ENCODE assay signal across 15 cellular contexts in the genomic region with DNA sequence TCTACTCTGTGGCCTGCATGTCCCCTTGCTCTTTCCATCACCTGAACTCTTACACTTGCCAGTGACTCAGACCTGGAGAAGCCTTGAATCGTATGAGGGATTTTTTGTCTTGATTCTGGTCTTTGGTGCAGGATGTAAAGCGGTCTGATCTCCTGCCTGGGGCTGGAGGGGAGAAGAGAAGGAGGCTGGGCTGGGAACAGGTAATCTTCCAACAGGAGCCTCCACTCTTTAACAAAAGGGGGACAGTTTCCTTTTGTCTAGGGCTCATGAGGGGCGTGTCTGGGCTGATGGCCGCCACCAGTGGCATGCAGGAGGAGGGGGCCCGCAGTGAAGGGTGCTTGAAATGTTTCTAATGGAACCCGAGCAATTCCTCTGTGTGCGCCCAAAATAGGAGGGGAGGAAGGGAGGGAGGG. TPM values are rescaled to one million over a fixed set of nuclear protein-coding genes. Genes with fewer than 3 reads are reported as not detected.
A peak's percentile ranks its signal among the peaks of the same experiment; 100 is the strongest.
DNase-seq lines count a peak whose midpoint lies in the region; ATAC-seq and TF ChIP-seq lines count a peak whose summit lies in the region.
"Had no signal": no experiment of that assay in that cellular context is flagged by ENCODE, and none has a peak within 500 bp of the region (broad histone marks: within the 10 kb centered on the region; RNA-seq: fewer than 3 reads in every experiment).

No MANE protein-coding gene starts in this region.

- H3K4me3 ChIP-seq in left ventricle myocardium inferior (no peak overlapping the region), esophagus (ENCODE audit: low read depth in 1 of 2, low read length in 2 of 2) (no peak overlapping the region), ovary (no peak overlapping the region), vagina (no peak overlapping the region), WERI-Rb-1 (ENCODE audit: low read depth, low read length) (no peak overlapping the region)
- H3K4me3 ChIP-seq: GM12878, SJCRH30 had no signal

- WGBS in esophagus, 2 donors: 33 to 56% methylated on average over 7 of the region's 7 CpGs
- WGBS in ovary, 3 donors: 38 to 45% (median 44%) methylated on average over 7 of the region's 7 CpGs

- intact Hi-C loops in left ventricle myocardium inferior (cut with micrococcal nuclease): no loop called here
- intact Hi-C loops in cardiac septum (cut with DNase I): no loop called here
- intact Hi-C loops in ovary (cut with DNase I): loop anchor here in 1 of 4 donors (5.0 kb wide), 1 partner anchor 37 kb away; no protein-coding TSS in a partner anchor
- intact Hi-C loops in vagina (cut with DNase I): no loop called here

- H3K27me3 ChIP-seq in left ventricle myocardium inferior (ENCODE audit: low read depth): no peaks in the 10 kb centered on the region
- H3K27me3 ChIP-seq in esophagus (ENCODE audit: control insufficient read depth in 1 of 2, insufficient read depth in 2 of 2, low read length in 2 of 2): no peaks in the 10 kb centered on the region
- no peaks in the 10 kb centered on the region for H3K27me3 ChIP-seq in ovary
- H3K27me3 ChIP-seq in vagina: no peaks in the 10 kb centered on the region
- no peaks in the 10 kb centered on the region for H3K27me3 ChIP-seq in WERI-Rb-1 (ENCODE audit: insufficient read depth, low read depth, severe bottlenecking)
- H3K27me3 ChIP-seq: SJCRH30 had no signal

- H3K4me1 ChIP-seq in left ventricle myocardium inferior: peaks cover 100% of the 10 kb centered on the region
- H3K4me1 ChIP-seq in esophagus (ENCODE audit: control insufficient read depth in 2 of 2, insufficient read depth in 2 of 2, low read length in 1 of 2): peaks cover 13 to 22% of the 10 kb centered on the region in 2 donors
- H3K4me1 ChIP-seq in ovary (ENCODE audit: insufficient read depth): peaks cover 44% of the 10 kb centered on the region
- H3K4me1 ChIP-seq in vagina: peaks cover 88% of the 10 kb centered on the region

- H3K27ac ChIP-seq in left ventricle myocardium inferior (replicated peaks) (peak overlapping the region; percentile 94), esophagus (ENCODE audit: low read depth in 2 of 2, low read length in 1 of 2) (peak overlapping the region; percentile 89 to 92), ovary (peak overlapping the region; percentile 64 to 89), vagina (peak overlapping the region; percentile 99), WERI-Rb-1 (no peak overlapping the region)
- H3K27ac ChIP-seq: SJCRH30 had no signal

- H3K36me3 ChIP-seq in left ventricle myocardium inferior (peaks cover 2% of the 10 kb centered on the region), esophagus (ENCODE audit: control insufficient read depth in 2 of 2, insufficient read depth in 2 of 2, low read length in 1 of 2) (no peaks in the 10 kb centered on the region), ovary (no peaks in the 10 kb centered on the region), vagina (no peaks in the 10 kb centered on the region), WERI-Rb-1 (no peaks in the 10 kb centered on the region)
- H3K36me3 ChIP-seq: SJCRH30 had no signal

- DNase-seq in left ventricle myocardium inferior (no peak), cardiac septum (ENCODE audit: low spot score) (no peak), ovary (no peak), vagina (ENCODE audit: extremely low spot score in 2 of 2) (no peak), DMS79 (lab: John Stamatoyannopoulos, UW) (no peak), WERI-Rb-1 (no peak)
- DNase-seq: amygdala, NCI-H1417 treated with DMSO at 0.1 percent for 48 hours, NCI-H524, SJCRH30 had no signal

- TF ChIP-seq CTCF in left ventricle myocardium inferior (IDR thresholded peaks at IDR 0.05; ENCODE audit: borderline replicate concordance) (no peak), ovary (IDR thresholded peaks at IDR 0.05) (no peak), vagina (IDR thresholded peaks at IDR 0.05) (no peak), WERI-Rb-1 (IDR thresholded peaks at IDR 0.05; ENCODE audit: low read depth, low read length) (no peak)

- H3K9me3 ChIP-seq in left ventricle myocardium inferior (replicated peaks): no peaks in the 10 kb centered on the region
- no peaks in the 10 kb centered on the region for H3K9me3 ChIP-seq in esophagus (ENCODE audit: control insufficient read depth in 2 of 2, insufficient read depth in 1 of 2, low read depth in 1 of 2, low read length in 1 of 2)
- no peaks in the 10 kb centered on the region for H3K9me3 ChIP-seq in ovary
- no peaks in the 10 kb centered on the region for H3K9me3 ChIP-seq in vagina
- H3K9me3 ChIP-seq in WERI-Rb-1 (ENCODE audit: severe bottlenecking): no peaks in the 10 kb centered on the region
- H3K9me3 ChIP-seq: SJCRH30 had no signal

- TF ChIP-seq EP300 in ovary (IDR thresholded peaks at IDR 0.05): no peak

- ATAC-seq in HG02588 (IDR thresholded peaks at IDR 0.05; ENCODE audit: unreplicated experiment): no peak
- ATAC-seq: GM12878, sciatic nerve had no signal

- TF ChIP-seq POLR2A in ovary (IDR thresholded peaks at IDR 0.05) (no peak), vagina (IDR thresholded peaks at IDR 0.05) (no peak)

RNA-seq across cellular contexts. Expression of gene NFIX, which starts 24.7 kb away (rescaled TPM):
- total RNA-seq in left ventricle myocardium inferior (118 TPM), cardiac septum (123 TPM), ovary (100 to 1,000 TPM in 5 of 7 donors, 10 to 100 TPM in 2; 30.3 to 256 (median 223) TPM), vagina (81.8 TPM)
- polyA plus RNA-seq in esophagus (10 to 100 TPM; 26.9 to 38.5 TPM), ovary (10 to 100 TPM; 76.9 to 82.2 TPM)

RNA-seq across cellular contexts. Expression of gene DAND5, which starts 50.6 kb away (rescaled TPM):
- total RNA-seq in left ventricle myocardium inferior (12.7 TPM), cardiac septum (11.4 TPM), ovary (under 1 TPM in 2 of 7 donors, not detected in 5; 0.11 to 0.15 TPM), vagina (not detected)
- polyA plus RNA-seq in esophagus (not detected), ovary (not detected)
- total RNA-seq: sciatic nerve, SJCRH30 had no signal
- polyA plus RNA-seq: IgD-negative memory B cell had no signal

Comparison
In these comparisons a context has a peak if more than half of its experiments do, and no peak if none do; other contexts are left out.
1. RNA of gene DAND5, which starts 50.6 kb away (total RNA-seq): 12.7 TPM in left ventricle myocardium inferior (single experiment) and 11.4 TPM in cardiac septum (single experiment); 0.11 to 0.15 TPM in ovary and not detected in vagina (single experiment); every median in the first group is over 10 times any median in the second.